In genomic region chr12:56315626-56316473, GRCh38 we compare ENCODE assay signal across 8 cellular contexts.
DNase-seq lines count a peak whose midpoint lies in the region; ATAC-seq, FAIRE-seq and TF ChIP-seq lines count a peak whose summit lies in the region.

CNPY2 (minus strand) TSS chr12:56315988; CDS start chr12:56315217, 771 bp downstream.

- H3K9me3 Mint-ChIP-seq in central memory CD8-positive, alpha-beta T cell: no peaks in the 10 kb centered on the region

- peak; percentile 82 for ATAC-seq in GM19025 (IDR thresholded peaks at IDR 0.05; ENCODE audit: low read depth, unreplicated experiment)
- ATAC-seq in HG03342 (IDR thresholded peaks at IDR 0.05; ENCODE audit: unreplicated experiment): peak; percentile 88
- peak; percentile 95 for ATAC-seq in central memory CD8-positive, alpha-beta T cell (replicated peaks; ENCODE audit: extremely low read depth, poor library complexity, severe bottlenecking)

- DNase-seq in AG09319 (ENCODE audit: extremely low read depth, low read depth) (peak; percentile 88), NCI-H446 (lab: John Stamatoyannopoulos, UW) (peak; percentile 92 to 93)
- DNase-seq in activated CD4-positive, CD25-positive, alpha-beta regulatory T cell treated with anti-CD3 and anti-CD28 coated beads, Interleukin-2, amount 50 U/mL, for 16 hours (ENCODE audit: low read depth, low spot score): peak; percentile 85
- peak; percentile 86 to 87 for DNase-seq in central memory CD8-positive, alpha-beta T cell (ENCODE audit: low spot score in 2 of 2)
- DNase-seq in stimulated activated CD4-positive, alpha-beta T cell treated with anti-CD3 and anti-CD28 coated beads, Interleukin-12 subunit alpha, Interleukin-12 subunit beta, amount 100 ng/mL, for 4 hours: peak; percentile 87

- peak; percentile 76 for FAIRE-seq in islet of Langerhans (lab: Jason Lieb, UNC)

- H3K4me1 Mint-ChIP-seq in central memory CD8-positive, alpha-beta T cell: peaks cover 13% of the 10 kb centered on the region

- TF ChIP-seq CTCF in AG09319 (IDR thresholded peaks at IDR 0.05; ENCODE audit: low read depth, low read length): no peak

- no peaks in the 10 kb centered on the region for H3K27me3 Mint-ChIP-seq in central memory CD8-positive, alpha-beta T cell

- H3K4me3 Mint-ChIP-seq in central memory CD8-positive, alpha-beta T cell: peak within 1 kb of the TSS; percentile 99

- peaks cover 27% of the 10 kb centered on the region for H3K36me3 Mint-ChIP-seq in central memory CD8-positive, alpha-beta T cell (ENCODE audit: insufficient read depth)

- H3K27ac Mint-ChIP-seq in central memory CD8-positive, alpha-beta T cell (ENCODE audit: low read depth): peak within 1 kb of the TSS; percentile 96

Comparison
In these comparisons a context has a peak if more than half of its experiments do, and no peak if none do; other contexts are left out.
1. Peak in every context shown above with its lines: DNase-seq and ATAC-seq.